Comparison of ENCODE assay signal across 13 cellular contexts in genomic region chr15:70473623-70474366, GRCh38.
DNase-seq lines count a peak whose midpoint lies in the region; ATAC-seq and TF ChIP-seq lines count a peak whose summit lies in the region.
"Had no signal": no experiment of that assay in that cellular context is flagged by ENCODE, and none has a peak within 500 bp of the region (broad histone marks: within the 10 kb centered on the region; RNA-seq: fewer than 3 reads in every experiment).

No MANE protein-coding gene starts in this region.

- no peaks in the 10 kb centered on the region for H3K9me3 ChIP-seq in osteoblast (ENCODE audit: low read depth, low read length)
- H3K9me3 ChIP-seq: right atrium auricular region had no signal

- no peaks in the 10 kb centered on the region for H3K79me2 ChIP-seq in osteoblast (ENCODE audit: insufficient read depth, low read length)

- no peaks in the 10 kb centered on the region for H4K20me1 ChIP-seq in osteoblast (ENCODE audit: insufficient read depth, low read length)

- H3K27ac ChIP-seq in cingulate gyrus (ENCODE audit: low read depth, low read length) (peak overlapping the region; percentile 39), osteoblast (ENCODE audit: low read depth, low read length) (peak overlapping the region; percentile 92)

- peak; percentile 20 for DNase-seq in AG10803 (ENCODE audit: low read depth)
- peak; percentile 86 for DNase-seq in NCI-H446 treated with DMSO at 0.1 percent for 48 hours (lab: John Stamatoyannopoulos, UW)
- no peak for DNase-seq in osteoblast (ENCODE audit: insufficient read length, low spot score, missing footprints)
- DNase-seq in NCI-H1436 treated with DMSO at 0.1 percent for 48 hours (lab: John Stamatoyannopoulos, UW), result no peak
- no peak for DNase-seq in NOMO-1 (lab: John Stamatoyannopoulos, UW; ENCODE audit: unreplicated experiment in 2 of 2)
- DNase-seq in anterior cingulate cortex (lab: John Stamatoyannopoulos, UW), result no peak
- DNase-seq: activated B cell treated with CpG ODN at 0.5 μM for 24 hours; activated T-cell treated with anti-CD3 and anti-CD28 coated beads, Interleukin-2, amount 50 U/mL, for 48 hours; H9; RPMI8226 had no signal

- no peaks in the 10 kb centered on the region for H3K36me3 ChIP-seq in osteoblast (ENCODE audit: insufficient read depth, low read length)
- H3K36me3 ChIP-seq: right atrium auricular region had no signal

- TF ChIP-seq CTCF in AG10803 (conservative IDR thresholded peaks at IDR 0.05; ENCODE audit: low read length) (no peak), osteoblast (IDR thresholded peaks at IDR 0.05; ENCODE audit: extremely low read depth, low read depth, low read length) (no peak)

- H3K27me3 ChIP-seq in osteoblast (ENCODE audit: insufficient read depth, low read length), result no peaks in the 10 kb centered on the region
- H3K27me3 ChIP-seq: right atrium auricular region had no signal

- H3K4me2 ChIP-seq in osteoblast (ENCODE audit: insufficient read depth, low read length), result peak overlapping the region; percentile 81

- peak overlapping the region; percentile 45 for H2AFZ ChIP-seq in osteoblast (ENCODE audit: low read length)

- H3K4me1 ChIP-seq in osteoblast (ENCODE audit: insufficient read depth, low read length), result peaks cover 34% of the 10 kb centered on the region

- ATAC-seq in GM18873 (IDR thresholded peaks at IDR 0.05; ENCODE audit: low FRiP score, unreplicated experiment), result no peak

- H3K4me3 ChIP-seq in AG10803 (ENCODE audit: low read length) (no peak overlapping the region), osteoblast (ENCODE audit: insufficient read depth, low read length) (peak overlapping the region; percentile 50)

Comparison
In these comparisons a context has a peak if more than half of its experiments do, and no peak if none do; other contexts are left out.
1. DNase-seq: peak in AG10803 (single experiment) and NCI-H446 treated with DMSO at 0.1 percent for 48 hours (single experiment); none in osteoblast (single experiment), NCI-H1436 treated with DMSO at 0.1 percent for 48 hours (single experiment), NOMO-1 (0 of 2) and anterior cingulate cortex (0 of 58).